ENCODE assay signal across 8 cellular contexts in genomic region chr7:123748734-123749536, GRCh38. TPM values are rescaled to one million over a fixed set of nuclear protein-coding genes. Genes with fewer than 3 reads are reported as not detected.
DNase-seq lines count a peak whose midpoint lies in the region; ATAC-seq, FAIRE-seq and TF ChIP-seq lines count a peak whose summit lies in the region.

Gene WASL (minus strand): TSS chr7:123749003. CDS start chr7:123748734, 269 bp downstream.

- TF ChIP-seq CTCF in A549 (IDR thresholded peaks at IDR 0.05), result no peak
- no peak for TF ChIP-seq CTCF in VCaP (conservative IDR thresholded peaks at IDR 0.05)
- peak in 1 of 3 donors; percentile 8 for TF ChIP-seq CTCF in breast epithelium (IDR thresholded peaks at IDR 0.05)

- H3K4me3 ChIP-seq in A549 (peak within 1 kb of the TSS; percentile 97), breast epithelium (peak within 1 kb of the TSS; percentile 82 to 93 (median 90)), iPS-18c (ENCODE audit: insufficient read depth, low read depth, low read length) (peak within 1 kb of the TSS; percentile 93), skeletal muscle tissue (ENCODE audit: low read length in 3 of 3) (peak within 1 kb of the TSS; percentile 92 to 97 (median 93))

- no peak for FAIRE-seq in A549 (lab: Jason Lieb, UNC)

- peak within 1 kb of the TSS; percentile 96 for H3K4me2 ChIP-seq in A549

- DNase-seq in A549 (ENCODE audit: low read depth in 1 of 2, low spot score in 1 of 2) (peak; percentile 73 to 94), NCI-H2107 treated with DMSO at 0.1 percent for 48 hours (lab: John Stamatoyannopoulos, UW; ENCODE audit: unreplicated experiment) (peak; percentile 94), breast epithelium (ENCODE audit: low spot score in 2 of 2) (peak; percentile 86 to 90)

- CTCF ChIA-PET in A549 (lab: Yijun Ruan, JAX), result interaction anchor here (0.6 to 3.8 kb wide), 17 partner anchors 9 to 123 kb away, joined by 3 to 16 read pairs (median 4); partner anchors contain the start of gene HYAL4

- H3K27me3 ChIP-seq in breast epithelium, result no peaks in the 10 kb centered on the region
- H3K27me3 ChIP-seq in skeletal muscle tissue (ENCODE audit: control insufficient read depth in 3 of 3, insufficient read depth in 3 of 3, low read length in 3 of 3), result no peaks in the 10 kb centered on the region

- peak in 1 of 2 experiments; percentile 21; a peak in 1 of 5 replicates for TF ChIP-seq RAD21 in A549 (conservative IDR thresholded peaks at IDR 0.05 in 1 of 2, IDR thresholded peaks at IDR 0.05 in 1 of 2)

- H3K27ac ChIP-seq in A549, result peak within 1 kb of the TSS; percentile 94 to 96
- H3K27ac ChIP-seq in VCaP, result peak within 1 kb of the TSS; percentile 96
- H3K27ac ChIP-seq in breast epithelium, result peak within 1 kb of the TSS; percentile 98 to 99
- H3K27ac ChIP-seq in skeletal muscle tissue (ENCODE audit: low read depth, low read length), result peak within 1 kb of the TSS; percentile 99

- POLR2A ChIA-PET in A549 (lab: Yijun Ruan, JAX), result interaction anchor here (0.6 to 3.0 kb wide), 24 partner anchors 9 to 1181 kb away, joined by 3 to 28 read pairs (median 4); partner anchors contain the start of genes NDUFA5 and POT1

- ATAC-seq in A549, result peak; percentile 80 to 88
- ATAC-seq in GM18858 (IDR thresholded peaks at IDR 0.05; ENCODE audit: unreplicated experiment), result peak; percentile 59
- peak; percentile 63 for ATAC-seq in HG03066 (IDR thresholded peaks at IDR 0.05; ENCODE audit: low read depth, unreplicated experiment)

- no peak for TF ChIP-seq EP300 in A549 (IDR thresholded peaks at IDR 0.05)

- no peaks in the 10 kb centered on the region for H3K9me3 ChIP-seq in A549
- H3K9me3 ChIP-seq in breast epithelium, result no peaks in the 10 kb centered on the region
- H3K9me3 ChIP-seq in iPS-18c (ENCODE audit: control insufficient read depth, insufficient read depth, low read length), result no peaks in the 10 kb centered on the region
- no peaks in the 10 kb centered on the region for H3K9me3 ChIP-seq in skeletal muscle tissue (ENCODE audit: control insufficient read depth in 3 of 3, low read length in 3 of 3)

- H3K36me3 ChIP-seq in breast epithelium (no peaks in the 10 kb centered on the region), skeletal muscle tissue (ENCODE audit: control insufficient read depth in 3 of 3, insufficient read depth in 3 of 3, low read length in 3 of 3) (no peaks in the 10 kb centered on the region)

- H3K4me1 ChIP-seq in A549 (peaks cover 39% of the 10 kb centered on the region), breast epithelium (peaks cover 4 to 19% of the 10 kb centered on the region in 2 donors), skeletal muscle tissue (ENCODE audit: control insufficient read depth in 3 of 3, insufficient read depth in 3 of 3, low read length in 3 of 3) (peaks cover 22 to 35% (median 33%) of the 10 kb centered on the region in 3 donors)

- H3K9ac ChIP-seq in skeletal muscle tissue (ENCODE audit: low read depth in 1 of 3, low read length in 3 of 3), result peak within 1 kb of the TSS; percentile 96 to 98 (median 96)

- intact Hi-C loops in breast epithelium (cut with DNase I; ENCODE audit: low total_unique reads), result no loop called here

- under 1% methylated on average over 46 of the region's 93 CpGs for WGBS in A549 (ENCODE audit: missing lambda C conversion rate)

- TF ChIP-seq POLR2A in A549 (IDR thresholded peaks at IDR 0.05; ENCODE audit: low read length) (peak; percentile 58), breast epithelium (IDR thresholded peaks at IDR 0.05) (peak; percentile 82)

TF ChIP-seq in A549, 52 proteins besides CTCF, POLR2A, EP300 and RAD21 (continues in another document):
- TF ChIP-seq CHD4 (IDR thresholded peaks at IDR 0.05; ENCODE audit: borderline replicate concordance) (no peak), SREBF2 (IDR thresholded peaks at IDR 0.05) (no peak), MAX (IDR thresholded peaks at IDR 0.05) (peak; percentile 64), GATA3 (IDR thresholded peaks at IDR 0.05; ENCODE audit: borderline replicate concordance) (peak; percentile 71), SMC3 (IDR thresholded peaks at IDR 0.05) (no peak), EHF (CRISPR knock-in tag; IDR thresholded peaks at IDR 0.05) (no peak), JUN (IDR thresholded peaks at IDR 0.05) (peak; percentile 84 to 92; a peak in 4 of 5 replicates), JUNB (IDR thresholded peaks at IDR 0.05) (no peak), TFCP2L1 (CRISPR knock-in tag; IDR thresholded peaks at IDR 0.05) (peak; percentile 40; the same call in 1 of the 2 replicates), MAFK (IDR thresholded peaks at IDR 0.05; ENCODE audit: partially characterized antibody) (no peak), ZSCAN20 (CRISPR knock-in tag; IDR thresholded peaks at IDR 0.05) (no peak), ELK1 (IDR thresholded peaks at IDR 0.05; ENCODE audit: low read depth, low read length) (peak; percentile 75; the same call in 1 of the 2 replicates), HOXB13 (CRISPR knock-in tag; IDR thresholded peaks at IDR 0.05; ENCODE audit: low read depth) (no peak), NFE2L2 (conservative IDR thresholded peaks at IDR 0.05; ENCODE audit: low read length) (no peak), CEBPB (IDR thresholded peaks at IDR 0.05) (no peak), RCOR1 (IDR thresholded peaks at IDR 0.05; ENCODE audit: low read depth, low read length) (no peak), ZFP36 (IDR thresholded peaks at IDR 0.05; ENCODE audit: borderline replicate concordance, partially characterized antibody) (no peak), BHLHE40 (IDR thresholded peaks at IDR 0.05; ENCODE audit: low read depth, low read length) (peak; percentile 67; the same call in 1 of the 2 replicates), KDM1A (IDR thresholded peaks at IDR 0.05; ENCODE audit: low read depth) (no peak), RNF2 (IDR thresholded peaks at IDR 0.05; ENCODE audit: borderline replicate concordance, low read depth) (no peak), HMGXB4 (CRISPR knock-in tag; IDR thresholded peaks at IDR 0.05; ENCODE audit: borderline replicate concordance) (no peak), MYC (IDR thresholded peaks at IDR 0.05; ENCODE audit: borderline replicate concordance, low read length) (peak; percentile 78), ZNF302 (CRISPR knock-in tag; IDR thresholded peaks at IDR 0.05) (no peak), POLR2AphosphoS2 (conservative IDR thresholded peaks at IDR 0.05; ENCODE audit: low read length) (no peak), HDAC2 (IDR thresholded peaks at IDR 0.05) (no peak), PHF8 (IDR thresholded peaks at IDR 0.05; ENCODE audit: borderline replicate concordance, low read depth) (peak; percentile 70), NPAS2 (CRISPR knock-in tag; IDR thresholded peaks at IDR 0.05; ENCODE audit: borderline replicate concordance) (no peak), MAZ (IDR thresholded peaks at IDR 0.05; ENCODE audit: borderline replicate concordance, low read depth, low read length) (no peak), BCL3 (IDR thresholded peaks at IDR 0.05) (peak; percentile 82; the same call in 2 of the 3 replicates), ESRRA (IDR thresholded peaks at IDR 0.05; ENCODE audit: borderline replicate concordance, low read length) (no peak), HOXA7 (CRISPR knock-in tag; IDR thresholded peaks at IDR 0.05) (no peak)

RNA-seq across cellular contexts. Expression of gene WASL, which starts in this region (rescaled TPM):
- polyA plus RNA-seq in A549 (2011; rRNA removed) (18.5 and 21.2 TPM in 2 replicates), A549 (2017; fragmentation: RNase III; extraction: RNeasy Plus Mini Kit Qiagen cat#74134 plus additional on column Dnase treatment) (18.6 to 21.0 TPM (median 20.2 TPM) in 3 replicates)
- polyA plus RNA-seq in A549 (2012; cell fraction: cytosol; rRNA removed), result 7.1 and 9.5 TPM in 2 replicates
- polyA plus RNA-seq in A549 (2012; cell fraction: nucleus; rRNA removed), result 5.2 and 5.6 TPM in 2 replicates
- 6.2 and 7.5 TPM in 2 replicates for polyA minus RNA-seq in A549 (2011; rRNA and poly(A)+ RNA removed)
- total RNA-seq in breast epithelium (10 to 100 TPM; 27.8 to 38.3 (median 37.8) TPM), skeletal muscle tissue (15.1 TPM)

Comparison
In these comparisons a context has a peak if more than half of its experiments do, and no peak if none do; other contexts are left out.
1. Peak in every context shown above with its lines: DNase-seq, ATAC-seq, H3K4me3 ChIP-seq and H3K27ac ChIP-seq.